ENCODE assay signal across 8 cellular contexts in the genomic region with DNA sequence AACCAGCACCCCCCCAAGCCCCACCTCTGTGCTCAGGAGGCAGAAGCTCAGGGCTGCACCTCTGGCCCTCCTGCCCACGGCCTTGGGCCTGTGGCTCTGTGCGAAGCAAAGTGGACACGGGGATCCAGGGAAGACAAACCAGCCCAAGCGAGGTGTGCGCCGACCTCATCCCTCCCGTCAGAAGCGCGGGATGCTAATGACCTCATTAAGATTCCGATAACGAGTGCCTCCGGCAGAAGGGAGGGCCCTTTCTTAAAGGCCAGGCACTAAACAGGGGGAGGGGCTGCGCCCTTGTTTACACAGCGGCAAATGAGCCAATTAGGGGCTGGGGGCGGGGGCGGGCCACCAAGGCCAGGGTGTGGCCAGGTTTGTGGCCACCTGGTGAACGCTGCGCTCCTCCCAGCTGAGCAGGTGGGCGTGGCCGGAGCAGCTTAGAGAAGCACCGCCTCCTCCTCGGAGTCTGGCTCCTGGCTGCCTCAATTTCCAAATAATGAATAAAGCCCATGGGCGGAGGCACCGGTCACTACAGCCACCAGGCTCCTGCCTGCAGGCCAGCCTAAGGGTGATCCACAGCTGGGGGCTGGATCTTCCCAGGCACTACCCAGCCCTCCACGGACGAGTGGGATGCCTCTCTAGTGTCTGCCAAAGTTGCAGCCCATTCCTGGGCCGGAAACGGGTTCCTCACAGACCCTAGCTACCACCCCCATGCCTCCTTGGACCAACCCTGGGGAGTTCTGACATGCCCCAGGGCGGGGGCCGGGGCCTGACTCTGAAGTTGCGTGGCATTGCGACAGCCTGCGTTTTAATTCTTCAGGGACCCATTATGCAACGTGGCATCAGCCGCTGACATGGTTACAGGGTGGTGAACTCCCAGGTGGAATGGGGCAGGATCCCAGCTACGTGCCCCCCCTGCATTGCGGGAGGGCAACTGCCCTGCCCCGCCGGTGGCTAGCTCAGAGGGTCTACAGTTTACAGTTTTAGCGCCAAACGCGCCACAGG. TPM values are rescaled to one million over a fixed set of nuclear protein-coding genes. Genes with fewer than 3 reads are reported as not detected.
DNase-seq lines count a peak whose midpoint lies in the region; ATAC-seq and TF ChIP-seq lines count a peak whose summit lies in the region.

No MANE protein-coding gene starts in this region.

- H3K4me3 Mint-ChIP-seq in activated CD4-positive, alpha-beta T cell treated with anti-CD3 and anti-CD28 coated beads, Interleukin-2, amount 10 ng/mL, durations not matched to agents 7 days and 5 days: peak overlapping the region; percentile 91

- H2AFZ ChIP-seq in PC-9: no peak overlapping the region

- H3K9me3 ChIP-seq in PC-9 (ENCODE audit: insufficient read depth, low read depth) (no peaks in the 10 kb centered on the region), esophagus muscularis mucosa (peaks cover 0 to 6% (median 0%) of the 10 kb centered on the region in 4 donors), psoas muscle (no peaks in the 10 kb centered on the region)

- CTCF ChIA-PET in activated CD4-positive, alpha-beta T cell treated with anti-CD3 and anti-CD28 coated beads, Interleukin-2, amount 10 ng/mL, durations not matched to agents 7 days and 5 days (lab: Charles Lee): interaction anchor here (0.5 to 2.1 kb wide), 11 partner anchors 8 to 891 kb away, joined by 3 to 10 read pairs (median 4); no protein-coding TSS in a partner anchor
- CTCF ChIA-PET in PC-9 (lab: Charles Lee): interaction anchor here (0.7 to 1.2 kb wide), 3 partner anchors 13 to 731 kb away, joined by 3 to 5 read pairs (median 5); no protein-coding TSS in a partner anchor

- H3K27me3 ChIP-seq in PC-9 (ENCODE audit: insufficient read depth, low read depth) (no peaks in the 10 kb centered on the region), esophagus muscularis mucosa (peaks cover 6 to 31% (median 16%) of the 10 kb centered on the region in 4 donors), psoas muscle (ENCODE audit: insufficient read depth in 3 of 3, low read length in 2 of 3) (peaks cover 0 to 28% (median 13%) of the 10 kb centered on the region in 3 donors)

- no peak for DNase-seq in activated CD4-positive, alpha-beta T cell treated with anti-CD3 and anti-CD28 coated beads, Interleukin-2, amount 10 ng/mL, durations not matched to agents 7 days and 5 days
- no peak for DNase-seq in activated CD4-positive, alpha-beta T cell treated with anti-CD3 and anti-CD28 coated beads, Interleukin-2, amount 50 U/mL, for 48 hours
- DNase-seq in PC-9 (peak in 1 of 2 experiments; percentile 64), esophagus muscularis mucosa (ENCODE audit: extremely low spot score) (no peak), psoas muscle (peak in 1 of 2 donors; percentile 27), NAMALWA (ENCODE audit: low spot score) (no peak)

- H3K4me3 ChIP-seq in PC-9 (peak overlapping the region; percentile 86), esophagus muscularis mucosa (peak overlapping the region; percentile 56 to 90 (median 74)), psoas muscle (peak overlapping the region; percentile 82)

- H3K4me2 ChIP-seq in PC-9: peak overlapping the region; percentile 99

- no peaks in the 10 kb centered on the region for H3K9me3 Mint-ChIP-seq in activated CD4-positive, alpha-beta T cell treated with anti-CD3 and anti-CD28 coated beads, Interleukin-2, amount 10 ng/mL, durations not matched to agents 7 days and 5 days

- H3K27ac Mint-ChIP-seq in activated CD4-positive, alpha-beta T cell treated with anti-CD3 and anti-CD28 coated beads, Interleukin-2, amount 10 ng/mL, durations not matched to agents 7 days and 5 days: peak overlapping the region; percentile 94

- H3K27me3 Mint-ChIP-seq in activated CD4-positive, alpha-beta T cell treated with anti-CD3 and anti-CD28 coated beads, Interleukin-2, amount 10 ng/mL, durations not matched to agents 7 days and 5 days: peaks cover 16% of the 10 kb centered on the region

- H3K36me3 ChIP-seq in PC-9 (ENCODE audit: low read depth) (no peaks in the 10 kb centered on the region), esophagus muscularis mucosa (peaks cover 0 to 23% (median 22%) of the 10 kb centered on the region in 4 donors), psoas muscle (ENCODE audit: insufficient read depth in 1 of 2, low read depth in 1 of 2) (peaks cover 0 to 16% of the 10 kb centered on the region in 2 donors)

- H4K20me1 ChIP-seq in PC-9 (ENCODE audit: insufficient read depth): peaks cover 23% of the 10 kb centered on the region

- ATAC-seq in psoas muscle (no peak), HG02884 (IDR thresholded peaks at IDR 0.05; ENCODE audit: unreplicated experiment) (no peak), GM18861 (IDR thresholded peaks at IDR 0.05; ENCODE audit: unreplicated experiment) (no peak)

- intact Hi-C loops in PC-9 (cut with micrococcal nuclease; ENCODE audit: unreplicated experiment): no loop called here
- intact Hi-C loops in esophagus muscularis mucosa (cut with DNase I): no loop called here
- intact Hi-C loops in psoas muscle (cut with DNase I): loop anchor here in 1 of 2 donors (2.0 kb wide), 1 partner anchor 39 kb away; a partner anchor contains a TSS

- H3K79me2 ChIP-seq in PC-9 (ENCODE audit: low read depth): peaks cover 48% of the 10 kb centered on the region

- no peak for TF ChIP-seq CTCF in PC-9 (conservative IDR thresholded peaks at IDR 0.05)
- no peak for TF ChIP-seq CTCF in esophagus muscularis mucosa (IDR thresholded peaks at IDR 0.05)
- TF ChIP-seq CTCF in psoas muscle (IDR thresholded peaks at IDR 0.05): no peak

- peaks cover 34% of the 10 kb centered on the region for H3K4me1 Mint-ChIP-seq in activated CD4-positive, alpha-beta T cell treated with anti-CD3 and anti-CD28 coated beads, Interleukin-2, amount 10 ng/mL, durations not matched to agents 7 days and 5 days

- H3K36me3 Mint-ChIP-seq in activated CD4-positive, alpha-beta T cell treated with anti-CD3 and anti-CD28 coated beads, Interleukin-2, amount 10 ng/mL, durations not matched to agents 7 days and 5 days (ENCODE audit: low read depth): peaks cover 30% of the 10 kb centered on the region

- peak overlapping the region; percentile 78 for H3K27ac ChIP-seq in PC-9
- H3K27ac ChIP-seq in esophagus muscularis mucosa (replicated peaks in 1 of 4): peak overlapping the region in 3 of 4 donors; percentile 12 to 40 (median 25)
- no peak overlapping the region for H3K27ac ChIP-seq in psoas muscle

- no peaks in the 10 kb centered on the region for H3K9me2 ChIP-seq in PC-9 (ENCODE audit: insufficient read depth)

- H3K4me1 ChIP-seq in PC-9 (replicated peaks; ENCODE audit: insufficient read depth): peaks cover 34% of the 10 kb centered on the region
- peaks cover 53 to 80% (median 72%) of the 10 kb centered on the region in 4 donors for H3K4me1 ChIP-seq in esophagus muscularis mucosa
- peaks cover 37% of the 10 kb centered on the region for H3K4me1 ChIP-seq in psoas muscle

- BruUV-seq in PC-9 (replicated peaks; lab: Mats Ljungman, UMichigan): no TSS peak

- POLR2A ChIA-PET in activated CD4-positive, alpha-beta T cell treated with anti-CD3 and anti-CD28 coated beads, Interleukin-2, amount 10 ng/mL, durations not matched to agents 7 days and 5 days (lab: Charles Lee): interaction anchor here (0.6 kb wide), 1 partner anchor 41 kb away, joined by 3 read pairs; no protein-coding TSS in a partner anchor
- POLR2A ChIA-PET in PC-9 (lab: Charles Lee; ENCODE audit: unreplicated experiment): interaction anchor here (0.6 to 0.7 kb wide), 4 partner anchors 15 to 68 kb away, joined by 3 to 22 read pairs (median 4); a partner anchor contains a TSS

- peaks cover 23% of the 10 kb centered on the region; the same call in 1 of the 2 replicates for H3F3A ChIP-seq in PC-9 (ENCODE audit: insufficient read depth, low read depth)

- TF ChIP-seq EP300 in esophagus muscularis mucosa (IDR thresholded peaks at IDR 0.05): no peak

- no peak for TF ChIP-seq POLR2A in esophagus muscularis mucosa (IDR thresholded peaks at IDR 0.05; ENCODE audit: low read depth)

- WGBS in esophagus muscularis mucosa: 77% methylated on average over 40 of the region's 42 CpGs
- 77 to 79% (median 79%) methylated on average over 37 to 42 of the region's 42 CpGs for WGBS in psoas muscle, 3 donors

RNA-seq across cellular contexts. Expression of a gene that starts 3.0 kb away (rescaled TPM):
- 10 to 100 TPM; 35.0 TPM for total RNA-seq in activated CD4-positive, alpha-beta T cell treated with anti-CD3 and anti-CD28 coated beads, Interleukin-2, amount 10 ng/mL, durations not matched to agents 7 days and 5 days
- total RNA-seq in PC-9 (2021) (32.0 and 33.1 TPM in 2 replicates), esophagus muscularis mucosa (10 to 100 TPM in 3 of 4 donors, 1 to 10 TPM in 1; 6.6 to 14.1 (median 12.3) TPM), psoas muscle (1 to 10 TPM; 2.5 to 7.8 (median 4.6) TPM)
- polyA plus RNA-seq in psoas muscle: 1 to 10 TPM; 1.9 to 3.6 (median 2.4) TPM

RNA-seq across cellular contexts. Expression of a gene that starts 39.4 kb away (rescaled TPM):
- total RNA-seq in activated CD4-positive, alpha-beta T cell treated with anti-CD3 and anti-CD28 coated beads, Interleukin-2, amount 10 ng/mL, durations not matched to agents 7 days and 5 days: 1 to 10 TPM; 4.3 to 6.4 TPM
- total RNA-seq in PC-9 (2021): 14.2 and 15.5 TPM in 2 replicates
- 1 to 10 TPM; 1.7 to 7.5 (median 2.6) TPM for total RNA-seq in esophagus muscularis mucosa
- total RNA-seq in psoas muscle: 1 to 10 TPM in 3 of 4 donors, under 1 TPM in 1; 0.40 to 3.3 (median 1.2) TPM
- polyA plus RNA-seq in psoas muscle: 1 to 10 TPM; 1.3 to 3.5 (median 1.3) TPM

RNA-seq across cellular contexts. Expression of a gene that starts 58.3 kb away (rescaled TPM):
- 1 to 10 TPM; 4.6 to 5.5 TPM for total RNA-seq in activated CD4-positive, alpha-beta T cell treated with anti-CD3 and anti-CD28 coated beads, Interleukin-2, amount 10 ng/mL, durations not matched to agents 7 days and 5 days
- total RNA-seq in PC-9 (2021) (30.4 and 32.6 TPM in 2 replicates), esophagus muscularis mucosa (1 to 10 TPM in 3 of 4 donors, under 1 TPM in 1; 0.66 to 2.8 (median 1.5) TPM), psoas muscle (1 to 10 TPM in 2 of 4 donors, under 1 TPM in 2; 0.40 to 2.3 (median 0.79) TPM)
- 1 to 10 TPM in 1 of 3 donors, under 1 TPM in 2; 0.44 to 1.0 (median 0.51) TPM for polyA plus RNA-seq in psoas muscle
